Comparison of ENCODE assay signal across 23 cellular contexts in genomic region chr4:95417531-95417930, GRCh38.
"Had no signal": no experiment of that assay in that cellular context is flagged by ENCODE, and none has a peak within 500 bp of the region (broad histone marks: within the 10 kb centered on the region; RNA-seq: fewer than 3 reads in every experiment).

No MANE protein-coding gene starts in this region.

- H3K4me1 ChIP-seq: Peyer's patch had no signal

- H3K4me3 ChIP-seq: Peyer's patch, SJSA1 had no signal

- H3K27ac ChIP-seq: Peyer's patch, SJSA1 had no signal

- DNase-seq: activated CD4-positive, alpha-beta memory T cell treated with anti-CD3 and anti-CD28 coated beads for 36 hours; activated CD4-positive, alpha-beta T cell treated with anti-CD3 and anti-CD28 coated beads, Interleukin-2, amount 10 ng/mL, durations not matched to agents 7 days and 5 days; activated CD4-positive, CD25-positive, alpha-beta regulatory T cell treated with anti-CD3 and anti-CD28 coated beads, Interleukin-2, amount 50 U/mL, for 72 hours; activated CD8-positive, alpha-beta memory T cell treated with anti-CD3 and anti-CD28 coated beads for 24 hours; activated effector memory CD4-positive, alpha-beta T cell treated with anti-CD3 and anti-CD28 coated beads, Interleukin-2, amount 50 U/mL, for 16 hours; activated naive CD4-positive, alpha-beta T cell treated with anti-CD3 and anti-CD28 coated beads for 36 hours; activated T-cell treated with anti-CD3 and anti-CD28 coated beads, Interleukin-2, amount 50 U/mL, for 4 hours; anterior cingulate cortex; central memory CD4-positive, alpha-beta T cell; KBM-7; NCI-H1092; NCI-H1417; NCI-H1930; NCI-H2171; NCI-H2227 treated with DMSO at 0.1 percent for 48 hours; NCI-H510A; NCI-H526 treated with DMSO at 0.1 percent for 48 hours; NK-92 treated with Interleukin-12 subunit alpha and Interleukin-12 subunit beta, amount 100 ng/mL, for 24 hours; OCI-M1; Peyer's patch; SHP77; SW 1271 had no signal

- H3K27me3 ChIP-seq: Peyer's patch, SJSA1 had no signal

- H3K36me3 ChIP-seq: Peyer's patch, SJSA1 had no signal

- H3K9me3 ChIP-seq: Peyer's patch, SJSA1 had no signal
